20 cellular contexts compared by ENCODE assay signal in the genomic region with DNA sequence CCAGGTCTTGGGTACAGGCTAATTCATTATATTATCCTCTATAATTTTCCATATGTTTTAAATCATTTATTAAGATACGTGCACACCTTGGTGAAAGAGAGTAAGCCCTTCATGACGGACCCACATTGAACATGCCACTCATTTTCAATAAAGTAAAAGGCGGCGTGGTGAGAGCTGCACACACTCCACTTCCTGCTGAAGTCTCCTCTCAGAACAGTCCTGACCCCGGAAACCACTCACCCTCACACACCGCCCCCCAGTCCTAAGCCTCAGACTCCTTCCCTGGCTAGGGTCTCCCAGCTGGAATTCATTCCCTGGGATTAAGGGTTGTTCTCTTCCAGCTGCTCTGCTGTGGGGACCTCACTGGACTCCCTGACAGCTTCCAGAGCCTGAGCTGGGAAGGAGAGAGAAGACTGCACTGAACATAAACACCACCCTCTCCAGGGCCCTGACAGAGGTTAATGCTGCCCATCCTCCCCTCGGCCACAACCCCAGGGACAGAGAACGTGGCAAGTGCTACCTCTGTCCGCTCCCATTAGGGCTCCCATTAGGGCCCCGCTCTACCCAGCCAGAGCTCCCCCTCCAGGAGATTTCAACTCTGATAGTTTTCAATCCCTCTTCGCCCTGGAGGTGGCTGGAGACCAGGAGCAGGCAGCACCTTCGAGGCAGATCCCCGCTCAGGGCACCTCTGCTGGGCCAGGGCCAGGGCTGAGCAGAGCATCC. TPM values are rescaled to one million over a fixed set of nuclear protein-coding genes. Genes with fewer than 3 reads are reported as not detected.
A peak's percentile ranks its signal among the peaks of the same experiment; 100 is the strongest.
DNase-seq lines count a peak whose midpoint lies in the region; ATAC-seq and TF ChIP-seq lines count a peak whose summit lies in the region.
"Had no signal": no experiment of that assay in that cellular context is flagged by ENCODE, and none has a peak within 500 bp of the region (broad histone marks: within the 10 kb centered on the region; RNA-seq: fewer than 3 reads in every experiment).

No MANE protein-coding gene starts in this region.

- H3K27ac Mint-ChIP-seq in activated CD8-positive, alpha-beta T cell treated with anti-CD3 and anti-CD28 coated beads, Interleukin-2, amount 10 ng/mL, durations not matched to agents 7 days and 5 days: no peak overlapping the region
- no peak overlapping the region for H3K27ac Mint-ChIP-seq in activated CD8-positive, alpha-beta T cell treated with anti-CD3 and anti-CD28 coated beads for 36 hours
- H3K27ac Mint-ChIP-seq in neural progenitor cell: no peak overlapping the region
- H3K27ac Mint-ChIP-seq: CD14-positive monocyte had no signal

- no peak for DNase-seq in activated CD8-positive, alpha-beta T cell treated with anti-CD3 and anti-CD28 coated beads, Interleukin-2, amount 10 ng/mL, durations not matched to agents 7 days and 5 days
- DNase-seq in activated CD8-positive, alpha-beta T cell treated with anti-CD3 and anti-CD28 coated beads for 36 hours: no peak
- DNase-seq in NCI-H82 (lab: John Stamatoyannopoulos, UW): peak; percentile 83
- DNase-seq in fibroblast of villous mesenchyme (ENCODE audit: low read depth): peak; percentile 3
- DNase-seq in neural progenitor cell (ENCODE audit: low spot score): peak; percentile 41
- DNase-seq in T-helper 2 cell: no peak
- DNase-seq in breast epithelium (ENCODE audit: low spot score in 2 of 2): no peak
- DNase-seq in NCI-H2171 treated with DMSO at 0.1 percent for 48 hours (lab: John Stamatoyannopoulos, UW): no peak
- DNase-seq: 8988T, COR-L47, DMS53, GOT3, Karpas-422, MM.1S, NCI-H1105 treated with DMSO at 0.1 percent for 48 hours, NCI-H187, NCI-H446 treated with DMSO at 0.1 percent for 48 hours, NCI-H748 treated with DMSO at 0.1 percent for 48 hours, SHP77 had no signal

- H3K9me3 ChIP-seq in neural progenitor cell (ENCODE audit: low read depth) (no peaks in the 10 kb centered on the region), breast epithelium (no peaks in the 10 kb centered on the region)

- no peaks in the 10 kb centered on the region for H3K36me3 ChIP-seq in neural progenitor cell
- H3K36me3 ChIP-seq in breast epithelium: no peaks in the 10 kb centered on the region

- no peak overlapping the region for H3K9ac ChIP-seq in neural progenitor cell

- no peaks in the 10 kb centered on the region for H3K9me3 Mint-ChIP-seq in activated CD8-positive, alpha-beta T cell treated with anti-CD3 and anti-CD28 coated beads, Interleukin-2, amount 10 ng/mL, durations not matched to agents 7 days and 5 days (ENCODE audit: insufficient read depth)
- no peaks in the 10 kb centered on the region for H3K9me3 Mint-ChIP-seq in activated CD8-positive, alpha-beta T cell treated with anti-CD3 and anti-CD28 coated beads for 36 hours
- H3K9me3 Mint-ChIP-seq in neural progenitor cell: no peaks in the 10 kb centered on the region
- H3K9me3 Mint-ChIP-seq: CD14-positive monocyte had no signal

- H3K79me2 ChIP-seq in neural progenitor cell (ENCODE audit: low read depth): no peaks in the 10 kb centered on the region

- H3K27me3 ChIP-seq in neural progenitor cell: no peaks in the 10 kb centered on the region
- peaks cover 0 to 20% of the 10 kb centered on the region in 2 donors for H3K27me3 ChIP-seq in breast epithelium

- intact Hi-C loops in activated CD8-positive, alpha-beta T cell treated with anti-CD3 and anti-CD28 coated beads for 36 hours (cut with micrococcal nuclease): no loop called here
- intact Hi-C loops in breast epithelium (cut with DNase I; ENCODE audit: low total_unique reads): no loop called here

- H3K4me3 Mint-ChIP-seq in activated CD8-positive, alpha-beta T cell treated with anti-CD3 and anti-CD28 coated beads, Interleukin-2, amount 10 ng/mL, durations not matched to agents 7 days and 5 days: no peak overlapping the region
- H3K4me3 Mint-ChIP-seq in activated CD8-positive, alpha-beta T cell treated with anti-CD3 and anti-CD28 coated beads for 36 hours: no peak overlapping the region
- no peak overlapping the region for H3K4me3 Mint-ChIP-seq in neural progenitor cell
- H3K4me3 Mint-ChIP-seq: CD14-positive monocyte had no signal

- no peak for TF ChIP-seq CTCF in activated CD8-positive, alpha-beta T cell treated with anti-CD3 and anti-CD28 coated beads for 36 hours (IDR thresholded peaks at IDR 0.05)
- TF ChIP-seq CTCF in fibroblast of villous mesenchyme (IDR thresholded peaks at IDR 0.05; ENCODE audit: insufficient read depth, low read depth, low read length) (no peak), neural progenitor cell (IDR thresholded peaks at IDR 0.05) (peak; percentile 16), breast epithelium (IDR thresholded peaks at IDR 0.05) (no peak)

- no peaks in the 10 kb centered on the region for H3F3A ChIP-seq in neural progenitor cell (ENCODE audit: low read depth)

- CTCF ChIA-PET in activated CD8-positive, alpha-beta T cell treated with anti-CD3 and anti-CD28 coated beads, Interleukin-2, amount 10 ng/mL, durations not matched to agents 7 days and 5 days (lab: Charles Lee): no interaction called here
- CTCF ChIA-PET in activated CD8-positive, alpha-beta T cell treated with anti-CD3 and anti-CD28 coated beads for 36 hours (lab: Charles Lee): interaction anchor here (1.3 kb wide), 1 partner anchor 34 kb away, joined by 3 read pairs; no protein-coding TSS in a partner anchor

- ATAC-seq in activated CD8-positive, alpha-beta T cell treated with anti-CD3 and anti-CD28 coated beads, Interleukin-2, amount 10 ng/mL, durations not matched to agents 7 days and 5 days: peak; percentile 53
- ATAC-seq in activated CD8-positive, alpha-beta T cell treated with anti-CD3 and anti-CD28 coated beads for 36 hours: no peak

- H3K27ac ChIP-seq in neural progenitor cell (no peak overlapping the region), breast epithelium (no peak overlapping the region)

- H3K36me3 Mint-ChIP-seq in activated CD8-positive, alpha-beta T cell treated with anti-CD3 and anti-CD28 coated beads, Interleukin-2, amount 10 ng/mL, durations not matched to agents 7 days and 5 days (ENCODE audit: low read depth): no peaks in the 10 kb centered on the region
- no peaks in the 10 kb centered on the region for H3K36me3 Mint-ChIP-seq in activated CD8-positive, alpha-beta T cell treated with anti-CD3 and anti-CD28 coated beads for 36 hours (ENCODE audit: low read depth)
- H3K36me3 Mint-ChIP-seq in neural progenitor cell: no peaks in the 10 kb centered on the region
- H3K36me3 Mint-ChIP-seq: CD14-positive monocyte had no signal

- H2AFZ ChIP-seq in neural progenitor cell (replicated peaks): no peak overlapping the region

- H3K4me1 Mint-ChIP-seq in activated CD8-positive, alpha-beta T cell treated with anti-CD3 and anti-CD28 coated beads, Interleukin-2, amount 10 ng/mL, durations not matched to agents 7 days and 5 days (ENCODE audit: low read depth): peaks cover 9% of the 10 kb centered on the region
- no peaks in the 10 kb centered on the region for H3K4me1 Mint-ChIP-seq in activated CD8-positive, alpha-beta T cell treated with anti-CD3 and anti-CD28 coated beads for 36 hours (ENCODE audit: low read depth)
- H3K4me1 Mint-ChIP-seq in neural progenitor cell: peaks cover 7% of the 10 kb centered on the region
- H3K4me1 Mint-ChIP-seq: CD14-positive monocyte had no signal

- H3K27me3 Mint-ChIP-seq in activated CD8-positive, alpha-beta T cell treated with anti-CD3 and anti-CD28 coated beads, Interleukin-2, amount 10 ng/mL, durations not matched to agents 7 days and 5 days (ENCODE audit: low read depth): peaks cover 2% of the 10 kb centered on the region
- H3K27me3 Mint-ChIP-seq in activated CD8-positive, alpha-beta T cell treated with anti-CD3 and anti-CD28 coated beads for 36 hours: peaks cover 4% of the 10 kb centered on the region
- H3K27me3 Mint-ChIP-seq in neural progenitor cell (ENCODE audit: insufficient read depth, low read depth): peaks cover 13% of the 10 kb centered on the region

- POLR2A ChIA-PET in activated CD8-positive, alpha-beta T cell treated with anti-CD3 and anti-CD28 coated beads, Interleukin-2, amount 10 ng/mL, durations not matched to agents 7 days and 5 days (lab: Charles Lee): no interaction called here
- POLR2A ChIA-PET in activated CD8-positive, alpha-beta T cell treated with anti-CD3 and anti-CD28 coated beads for 36 hours (lab: Charles Lee): no interaction called here

- TF ChIP-seq POLR2A in breast epithelium (IDR thresholded peaks at IDR 0.05): no peak

- H3K4me3 ChIP-seq in fibroblast of villous mesenchyme (ENCODE audit: low read depth, low read length) (no peak overlapping the region), neural progenitor cell (no peak overlapping the region), breast epithelium (no peak overlapping the region)

- H4K20me1 ChIP-seq in neural progenitor cell (ENCODE audit: low read depth): peaks cover 4% of the 10 kb centered on the region

- H3K4me1 ChIP-seq in neural progenitor cell: no peaks in the 10 kb centered on the region
- no peaks in the 10 kb centered on the region for H3K4me1 ChIP-seq in breast epithelium

- no peak overlapping the region for H3K4me2 ChIP-seq in neural progenitor cell

RNA-seq across cellular contexts. Expression of gene GRM4, which starts 24.8 kb away (rescaled TPM):
- total RNA-seq in activated CD8-positive, alpha-beta T cell treated with anti-CD3 and anti-CD28 coated beads, Interleukin-2, amount 10 ng/mL, durations not matched to agents 7 days and 5 days: not detected
- total RNA-seq in activated CD8-positive, alpha-beta T cell treated with anti-CD3 and anti-CD28 coated beads for 36 hours: under 1 TPM; 0.11 to 0.14 TPM
- total RNA-seq in fibroblast of villous mesenchyme (under 0.01 TPM in 2 replicates), neural progenitor cell (ENCODE audit: low replicate concordance) (1.2 and 1.8 TPM in 2 replicates), breast epithelium (not detected)

Comparison
In these comparisons a context has a peak if more than half of its experiments do, and no peak if none do; other contexts are left out.
1. DNase-seq: peak in NCI-H82 (single experiment), fibroblast of villous mesenchyme (single experiment) and neural progenitor cell (single experiment); none in activated CD8-positive, alpha-beta T cell treated with anti-CD3 and anti-CD28 coated beads, Interleukin-2, amount 10 ng/mL, durations not matched to agents 7 days and 5 days (single experiment), activated CD8-positive, alpha-beta T cell treated with anti-CD3 and anti-CD28 coated beads for 36 hours (single experiment), T-helper 2 cell (0 of 5), breast epithelium (0 of 2) and NCI-H2171 treated with DMSO at 0.1 percent for 48 hours (single experiment).